Comparison of ENCODE assay signal across 1 cellular context in the genomic region with DNA sequence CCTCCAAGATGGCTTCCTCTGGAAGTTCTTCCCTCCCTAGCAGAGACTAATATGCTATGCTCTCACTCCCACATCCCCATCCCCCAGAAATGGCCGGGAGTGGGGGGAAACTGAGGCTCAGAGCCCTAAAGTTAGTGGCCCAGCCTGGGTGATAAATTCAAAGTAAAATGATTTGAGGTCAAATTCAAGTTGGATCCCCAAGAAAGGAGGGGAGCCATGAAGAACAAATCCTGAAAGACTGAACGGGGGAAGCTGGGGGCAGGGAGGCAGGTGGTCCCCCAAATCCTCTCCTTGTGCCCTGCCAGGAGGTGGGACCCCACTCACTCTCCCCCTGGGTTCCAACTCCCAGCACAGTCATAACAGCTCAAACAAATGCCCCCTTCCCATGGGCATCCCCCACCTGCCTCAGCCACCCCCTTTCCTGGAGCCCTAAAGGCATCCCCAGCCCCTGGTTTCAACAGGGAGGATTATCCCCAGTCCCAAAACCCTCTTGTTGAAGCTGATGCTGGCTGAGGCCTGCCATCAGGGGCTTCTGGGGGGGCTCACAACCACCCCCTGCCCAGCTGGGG.
A peak's percentile ranks its signal among the peaks of the same experiment; 100 is the strongest.
TF ChIP-seq lines count a peak whose summit lies in the region.

No MANE protein-coding gene starts in this region.

TF ChIP-seq in GM12878, 131 proteins besides CTCF, POLR2A, EP300 and RAD21:
- TF ChIP-seq YY1 (IDR thresholded peaks at IDR 0.05; ENCODE audit: low read depth, low read length) (peak; percentile 74), RFX5 (IDR thresholded peaks at IDR 0.05; ENCODE audit: low read depth, low read length) (no peak), FOXM1 (IDR thresholded peaks at IDR 0.05; ENCODE audit: low read depth, low read length) (no peak), BMI1 (IDR thresholded peaks at IDR 0.05; ENCODE audit: borderline replicate concordance) (no peak), RAD51 (IDR thresholded peaks at IDR 0.05) (no peak), MEF2A (IDR thresholded peaks at IDR 0.05; ENCODE audit: insufficient read depth, low read depth, low read length) (no peak), SRF (IDR thresholded peaks at IDR 0.05; ENCODE audit: low read depth in 2 of 2, low read length in 2 of 2) (no peak), HCFC1 (IDR thresholded peaks at IDR 0.05; ENCODE audit: low read length) (no peak), SIN3A (IDR thresholded peaks at IDR 0.05; ENCODE audit: low read depth, low read length) (peak; percentile 11; the same call in 1 of the 2 replicates)
TF ChIP-seq in GM12878: peak in this region for 2.
